8 cellular contexts compared by ENCODE assay signal in genomic region chr6:126170875-126171489, GRCh38.
DNase-seq lines count a peak whose midpoint lies in the region; ATAC-seq lines count a peak whose summit lies in the region.

No MANE protein-coding gene starts in this region.

- peak; percentile 39 for DNase-seq in activated naive CD4-positive, alpha-beta T cell treated with anti-CD3 and anti-CD28 coated beads for 36 hours
- no peak for DNase-seq in activated naive CD4-positive, alpha-beta T cell treated with Interleukin-2 at 50 U/mL for 16 hours
- DNase-seq in T-helper 2 cell treated with Interferon-gamma antibody and Interleukin-4, amounts not matched to agents 5 μg/mL and 100 μg/mL, for 36 hours (ENCODE audit: low spot score) = no peak
- DNase-seq in iris pigment epithelial cell (ENCODE audit: low read depth) = peak; percentile 37
- no peak for DNase-seq in amniotic stem cell (lab: John Stamatoyannopoulos, UW)
- DNase-seq in substantia nigra (lab: John Stamatoyannopoulos, UW) = no peak

- peak; percentile 81 for ATAC-seq in GM21423 (IDR thresholded peaks at IDR 0.05; ENCODE audit: unreplicated experiment)
- peak; percentile 88 for ATAC-seq in HG03521 (IDR thresholded peaks at IDR 0.05; ENCODE audit: unreplicated experiment)

- no peak overlapping the region for H3K27ac ChIP-seq in substantia nigra (ENCODE audit: low read depth, low read length, poor library complexity, severe bottlenecking)

- intact Hi-C loops in activated naive CD4-positive, alpha-beta T cell treated with anti-CD3 and anti-CD28 coated beads for 36 hours (cut with micrococcal nuclease) = loop anchor here (1.0 kb wide), 2 partner anchors 175 to 860 kb away; no protein-coding TSS in a partner anchor

- no peak overlapping the region for H3K4me3 Mint-ChIP-seq in activated naive CD4-positive, alpha-beta T cell treated with anti-CD3 and anti-CD28 coated beads for 36 hours
- peak overlapping the region; percentile 56 for H3K4me3 Mint-ChIP-seq in T-helper 2 cell treated with Interferon-gamma antibody and Interleukin-4, amounts not matched to agents 5 μg/mL and 100 μg/mL, for 36 hours

- peaks cover 4% of the 10 kb centered on the region for H3K4me1 Mint-ChIP-seq in activated naive CD4-positive, alpha-beta T cell treated with anti-CD3 and anti-CD28 coated beads for 36 hours (ENCODE audit: low read depth)
- peaks cover 6% of the 10 kb centered on the region for H3K4me1 Mint-ChIP-seq in T-helper 2 cell treated with Interferon-gamma antibody and Interleukin-4, amounts not matched to agents 5 μg/mL and 100 μg/mL, for 36 hours (ENCODE audit: low read depth)

- CTCF ChIA-PET in activated naive CD4-positive, alpha-beta T cell treated with anti-CD3 and anti-CD28 coated beads for 36 hours (lab: Charles Lee) = interaction anchor here (1.3 to 1.7 kb wide), 3 partner anchors 20 to 179 kb away, joined by 3 to 4 read pairs (median 3); no protein-coding TSS in a partner anchor

- H3K36me3 Mint-ChIP-seq in activated naive CD4-positive, alpha-beta T cell treated with anti-CD3 and anti-CD28 coated beads for 36 hours (ENCODE audit: low read depth) = no peaks in the 10 kb centered on the region
- no peaks in the 10 kb centered on the region for H3K36me3 Mint-ChIP-seq in T-helper 2 cell treated with Interferon-gamma antibody and Interleukin-4, amounts not matched to agents 5 μg/mL and 100 μg/mL, for 36 hours (ENCODE audit: low read depth)

- H3K27me3 Mint-ChIP-seq in activated naive CD4-positive, alpha-beta T cell treated with anti-CD3 and anti-CD28 coated beads for 36 hours (ENCODE audit: low read depth) = no peaks in the 10 kb centered on the region
- H3K27me3 Mint-ChIP-seq in T-helper 2 cell treated with Interferon-gamma antibody and Interleukin-4, amounts not matched to agents 5 μg/mL and 100 μg/mL, for 36 hours (ENCODE audit: low read depth) = no peaks in the 10 kb centered on the region

- no peak overlapping the region for H3K27ac Mint-ChIP-seq in activated naive CD4-positive, alpha-beta T cell treated with anti-CD3 and anti-CD28 coated beads for 36 hours
- H3K27ac Mint-ChIP-seq in T-helper 2 cell treated with Interferon-gamma antibody and Interleukin-4, amounts not matched to agents 5 μg/mL and 100 μg/mL, for 36 hours = no peak overlapping the region

- no peaks in the 10 kb centered on the region for H3K9me3 Mint-ChIP-seq in activated naive CD4-positive, alpha-beta T cell treated with anti-CD3 and anti-CD28 coated beads for 36 hours
- no peaks in the 10 kb centered on the region for H3K9me3 Mint-ChIP-seq in T-helper 2 cell treated with Interferon-gamma antibody and Interleukin-4, amounts not matched to agents 5 μg/mL and 100 μg/mL, for 36 hours

Comparison
In these comparisons a context has a peak if more than half of its experiments do, and no peak if none do; other contexts are left out.
1. DNase-seq: peak in activated naive CD4-positive, alpha-beta T cell treated with anti-CD3 and anti-CD28 coated beads for 36 hours (single experiment) and iris pigment epithelial cell (single experiment); none in activated naive CD4-positive, alpha-beta T cell treated with Interleukin-2 at 50 U/mL for 16 hours (single experiment), T-helper 2 cell treated with Interferon-gamma antibody and Interleukin-4, amounts not matched to agents 5 μg/mL and 100 μg/mL, for 36 hours (single experiment), amniotic stem cell (single experiment) and substantia nigra (0 of 49).